In the genomic region with DNA sequence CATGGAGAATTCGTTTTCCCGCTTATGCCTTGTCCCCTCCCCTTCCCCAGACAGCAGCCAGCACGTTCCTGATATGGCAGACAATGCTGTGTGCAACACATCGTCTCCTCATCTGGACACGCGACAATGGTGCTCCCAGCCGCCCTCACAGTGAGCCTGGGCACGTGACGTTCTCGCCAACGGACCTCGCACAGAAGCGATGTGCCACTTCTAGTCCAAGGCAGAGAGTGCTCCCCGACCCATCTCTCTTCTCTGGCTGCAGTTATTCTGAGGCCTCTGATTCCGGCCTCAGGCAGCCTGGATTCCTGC, we compare ENCODE assay signal across 1 cellular context.
TF ChIP-seq lines count a peak whose summit lies in the region.

No MANE protein-coding gene starts in this region.

TF ChIP-seq in GM12878, 131 proteins besides CTCF, POLR2A, EP300 and RAD21:
- TF ChIP-seq, protein P1, sequence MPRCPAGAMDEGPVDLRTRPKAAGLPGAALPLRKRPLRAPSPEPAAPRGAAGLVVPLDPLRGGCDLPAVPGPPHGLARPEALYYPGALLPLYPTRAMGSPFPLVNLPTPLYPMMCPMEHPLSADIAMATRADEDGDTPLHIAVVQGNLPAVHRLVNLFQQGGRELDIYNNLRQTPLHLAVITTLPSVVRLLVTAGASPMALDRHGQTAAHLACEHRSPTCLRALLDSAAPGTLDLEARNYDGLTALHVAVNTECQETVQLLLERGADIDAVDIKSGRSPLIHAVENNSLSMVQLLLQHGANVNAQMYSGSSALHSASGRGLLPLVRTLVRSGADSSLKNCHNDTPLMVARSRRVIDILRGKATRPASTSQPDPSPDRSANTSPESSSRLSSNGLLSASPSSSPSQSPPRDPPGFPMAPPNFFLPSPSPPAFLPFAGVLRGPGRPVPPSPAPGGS (IDR thresholded peaks at IDR 0.05; ENCODE audit: borderline replicate concordance, insufficient read depth, low read depth, low read length, poor library complexity, severe bottlenecking), result peak; percentile 35
- TF ChIP-seq TCF7 (IDR thresholded peaks at IDR 0.05; ENCODE audit: borderline replicate concordance), result no peak
TF ChIP-seq in GM12878: peak in this region for 1.
